ENCODE assay signal across 8 cellular contexts in genomic region chr17:76558210-76559095, GRCh38. TPM values are rescaled to one million over a fixed set of nuclear protein-coding genes. Genes with fewer than 3 reads are reported as not detected.
DNase-seq lines count a peak whose midpoint lies in the region; ATAC-seq and TF ChIP-seq lines count a peak whose summit lies in the region.

No MANE protein-coding gene starts in this region.

- peak overlapping the region; percentile 98 to 100 (median 99) for H3K27ac Mint-ChIP-seq in CD4-positive, CD25-positive, alpha-beta regulatory T cell

- in situ Hi-C loops in HAP-1 (cut with MboI; ENCODE audit: low sequenced_read_pairs), result no loop called here

- peaks cover 55% of the 10 kb centered on the region for H3K4me1 ChIP-seq in CD4-positive, CD25-positive, alpha-beta regulatory T cell (ENCODE audit: control insufficient read depth, insufficient read depth, low read length, poor library complexity, severe bottlenecking)
- H3K4me1 ChIP-seq in HAP-1, result peaks cover 37% of the 10 kb centered on the region
- peaks cover 8% of the 10 kb centered on the region in 2 donors for H3K4me1 ChIP-seq in neuronal stem cell (ENCODE audit: control insufficient read depth in 2 of 2, insufficient read depth in 1 of 2, low read depth in 1 of 2, low read length in 2 of 2)

- H3K4ac ChIP-seq in neuronal stem cell (ENCODE audit: low read length), result peak overlapping the region; percentile 38

- no peak overlapping the region for H3K14ac ChIP-seq in neuronal stem cell (ENCODE audit: low read length)

- H3K9me3 Mint-ChIP-seq in CD4-positive, CD25-positive, alpha-beta regulatory T cell, result peaks cover 0 to 2% (median 0%) of the 10 kb centered on the region in 7 donors

- peak overlapping the region; percentile 96 for H3K9ac ChIP-seq in SU-DHL-6 (ENCODE audit: low read length)
- peak overlapping the region; percentile 97 for H3K9ac ChIP-seq in neuronal stem cell (ENCODE audit: low read depth, low read length, poor library complexity)

- peaks cover 5% of the 10 kb centered on the region for H3K79me1 ChIP-seq in neuronal stem cell (ENCODE audit: low read depth, low read length)

- WGBS in neuronal stem cell (ENCODE audit: extremely low coverage in 2 of 2, insufficient read length in 2 of 2, insufficient replicate concordance in 1 of 2), 2 donors, result no CpG with 5 or more reads among the region's 14 CpGs

- H3K4me1 Mint-ChIP-seq in CD4-positive, CD25-positive, alpha-beta regulatory T cell, result peaks cover 23 to 73% (median 46%) of the 10 kb centered on the region in 4 donors

- H2BK5ac ChIP-seq in neuronal stem cell (ENCODE audit: low read length), result no peak overlapping the region

- H2AK5ac ChIP-seq in neuronal stem cell (ENCODE audit: low read depth, low read length), result peak overlapping the region; percentile 71

- peaks cover 15% of the 10 kb centered on the region for H3K36me3 Mint-ChIP-seq in CD4-positive, CD25-positive, alpha-beta regulatory T cell

- no peak overlapping the region for H3K23ac ChIP-seq in neuronal stem cell (ENCODE audit: low read depth, low read length, poor library complexity)

- peak overlapping the region; percentile 75 for H2BK12ac ChIP-seq in neuronal stem cell (ENCODE audit: low read length)

- H3K9me2 ChIP-seq in SU-DHL-6 (replicated peaks; ENCODE audit: insufficient read depth, low read length), result no peaks in the 10 kb centered on the region

- H3K4me2 ChIP-seq in SU-DHL-6 (ENCODE audit: low read depth, low read length, poor library complexity, severe bottlenecking), result peak overlapping the region; percentile 71
- peak overlapping the region; percentile 89 for H3K4me2 ChIP-seq in neuronal stem cell (ENCODE audit: insufficient read depth, low read length, poor library complexity, severe bottlenecking)

- H3F3A ChIP-seq in SU-DHL-6 (ENCODE audit: insufficient read depth), result peaks cover 36% of the 10 kb centered on the region

- H3K9me3 ChIP-seq in CD4-positive, CD25-positive, alpha-beta regulatory T cell (ENCODE audit: control insufficient read depth in 2 of 2, low read length in 2 of 2), result no peaks in the 10 kb centered on the region
- no peaks in the 10 kb centered on the region; the same call in 1 of the 2 replicates for H3K9me3 ChIP-seq in HAP-1
- no peaks in the 10 kb centered on the region for H3K9me3 ChIP-seq in SU-DHL-6 (ENCODE audit: insufficient read depth, low read length)
- H3K9me3 ChIP-seq in neuronal stem cell (replicated peaks in 1 of 2; ENCODE audit: control insufficient read depth in 2 of 2, insufficient read depth in 1 of 2, low read depth in 1 of 2, low read length in 2 of 2), result no peaks in the 10 kb centered on the region

- peak overlapping the region; percentile 80 for H3K18ac ChIP-seq in neuronal stem cell (ENCODE audit: low read length)

- peak overlapping the region; percentile 97 to 98 (median 98) for H3K4me3 Mint-ChIP-seq in CD4-positive, CD25-positive, alpha-beta regulatory T cell

- DNase-seq in CD4-positive, CD25-positive, alpha-beta regulatory T cell, result peak in 1 of 3 donors; percentile 51
- DNase-seq in HAP-1 (ENCODE audit: low spot score in 2 of 2) (no peak), fibroblast of mammary gland (ENCODE audit: low read depth) (no peak), neuronal stem cell (ENCODE audit: low spot score) (no peak), SHP77 (lab: John Stamatoyannopoulos, UW) (no peak)
- no peak for DNase-seq in stimulated activated naive CD4-positive, alpha-beta T cell treated with Interleukin-2 at 50 U/mL for 16 hours (lab: John Stamatoyannopoulos, UW)

- H4K8ac ChIP-seq in neuronal stem cell (ENCODE audit: low read depth, low read length), result no peak overlapping the region

- H3K27ac ChIP-seq in CD4-positive, CD25-positive, alpha-beta regulatory T cell (ENCODE audit: insufficient read depth, low read length, poor library complexity, severe bottlenecking), result peak overlapping the region; percentile 95
- H3K27ac ChIP-seq in SU-DHL-6 (ENCODE audit: low read depth, low read length) (peak overlapping the region; percentile 80), neuronal stem cell (replicated peaks; ENCODE audit: low read length) (no peak overlapping the region)

- H2BK15ac ChIP-seq in neuronal stem cell (ENCODE audit: low read length), result no peak overlapping the region

- no peaks in the 10 kb centered on the region for H3K27me3 Mint-ChIP-seq in CD4-positive, CD25-positive, alpha-beta regulatory T cell

- no peaks in the 10 kb centered on the region for H3K27me3 ChIP-seq in CD4-positive, CD25-positive, alpha-beta regulatory T cell (ENCODE audit: control insufficient read depth, insufficient read depth, low read length)
- H3K27me3 ChIP-seq in HAP-1 (ENCODE audit: low read depth), result no peaks in the 10 kb centered on the region
- H3K27me3 ChIP-seq in SU-DHL-6 (ENCODE audit: low read length), result no peaks in the 10 kb centered on the region
- no peaks in the 10 kb centered on the region for H3K27me3 ChIP-seq in neuronal stem cell (ENCODE audit: control insufficient read depth in 3 of 3, insufficient read depth in 3 of 3, low read depth in 1 of 3, low read length in 3 of 3)

- H3K36me3 ChIP-seq in CD4-positive, CD25-positive, alpha-beta regulatory T cell (ENCODE audit: control insufficient read depth, insufficient read depth, low read length), result peaks cover 18% of the 10 kb centered on the region
- H3K36me3 ChIP-seq in HAP-1 (replicated peaks), result peaks cover 59% of the 10 kb centered on the region
- peaks cover 27% of the 10 kb centered on the region for H3K36me3 ChIP-seq in SU-DHL-6 (ENCODE audit: low read length)
- H3K36me3 ChIP-seq in neuronal stem cell (replicated peaks in 1 of 2; ENCODE audit: control insufficient read depth in 2 of 2, insufficient read depth in 2 of 2, low read length in 2 of 2), result peaks cover 17 to 46% of the 10 kb centered on the region in 2 donors

- H2BK120ac ChIP-seq in neuronal stem cell (ENCODE audit: low read depth, low read length), result no peak overlapping the region

- no peak for ATAC-seq in CD4-positive, CD25-positive, alpha-beta regulatory T cell (ENCODE audit: low read depth in 2 of 2)
- no peak for ATAC-seq in HG03045 (IDR thresholded peaks at IDR 0.05; ENCODE audit: unreplicated experiment)

- H2AFZ ChIP-seq in SU-DHL-6 (ENCODE audit: low read depth, low read length, severe bottlenecking) (no peak overlapping the region), neuronal stem cell (ENCODE audit: low read length) (peak overlapping the region; percentile 92)

- peaks cover 50% of the 10 kb centered on the region for H3K79me2 ChIP-seq in SU-DHL-6 (ENCODE audit: insufficient read depth, low read length)

- TF ChIP-seq CTCF in SU-DHL-6 (IDR thresholded peaks at IDR 0.05; ENCODE audit: insufficient read depth, low read length, poor library complexity, severe bottlenecking), result peak; percentile 75
- peak; percentile 47 for TF ChIP-seq CTCF in fibroblast of mammary gland (conservative IDR thresholded peaks at IDR 0.05; ENCODE audit: control insufficient read depth, insufficient read depth, low read depth, low read length)

- no peak overlapping the region for H4K91ac ChIP-seq in neuronal stem cell (ENCODE audit: low read depth, low read length, poor library complexity)

- peaks cover 17% of the 10 kb centered on the region for H4K20me1 ChIP-seq in SU-DHL-6 (ENCODE audit: low read depth, low read length)

- peak overlapping the region; percentile 82 for H3K4me3 ChIP-seq in CD4-positive, CD25-positive, alpha-beta regulatory T cell (ENCODE audit: low read depth, low read length)
- peak overlapping the region; percentile 89 for H3K4me3 ChIP-seq in HAP-1
- peak overlapping the region; percentile 76 for H3K4me3 ChIP-seq in SU-DHL-6 (ENCODE audit: insufficient read depth, low read length, poor library complexity, severe bottlenecking)
- H3K4me3 ChIP-seq in fibroblast of mammary gland (ENCODE audit: control insufficient read depth, low read depth, low read length), result peak overlapping the region; percentile 86
- peak overlapping the region; percentile 76 to 90 for H3K4me3 ChIP-seq in neuronal stem cell (ENCODE audit: low read length in 2 of 2)

RNA-seq across cellular contexts. Expression of gene PRCD, which starts 18.6 kb away (rescaled TPM):
- not detected for total RNA-seq in CD4-positive, CD25-positive, alpha-beta regulatory T cell
- under 1 TPM in 1 of 4 donors, not detected in 3; 0.52 TPM for polyA plus RNA-seq in CD4-positive, CD25-positive, alpha-beta regulatory T cell
- 1.4 TPM for polyA plus RNA-seq in neuronal stem cell (2013, experiment 1 of 2)
- polyA plus RNA-seq in neuronal stem cell (2013, experiment 2 of 2), result 1.2 TPM

RNA-seq across cellular contexts. Expression of gene CYGB, which starts 20.9 kb away (rescaled TPM):
- not detected for total RNA-seq in CD4-positive, CD25-positive, alpha-beta regulatory T cell
- not detected for polyA plus RNA-seq in CD4-positive, CD25-positive, alpha-beta regulatory T cell
- polyA plus RNA-seq in neuronal stem cell (2013, experiment 1 of 2), result 0.98 TPM
- 0.96 TPM for polyA plus RNA-seq in neuronal stem cell (2013, experiment 2 of 2)

RNA-seq across cellular contexts. Expression of gene ST6GALNAC2, which starts 27.2 kb away (rescaled TPM):
- total RNA-seq in CD4-positive, CD25-positive, alpha-beta regulatory T cell, result 0.39 TPM
- polyA plus RNA-seq in CD4-positive, CD25-positive, alpha-beta regulatory T cell, result under 1 TPM in 2 of 4 donors, not detected in 2; 0.08 to 0.13 TPM
- polyA plus RNA-seq in neuronal stem cell (2013, experiment 1 of 2), result 0.35 TPM
- polyA plus RNA-seq in neuronal stem cell (2013, experiment 2 of 2), result 0.50 TPM

RNA-seq across cellular contexts. Expression of gene RHBDF2, which starts 57.2 kb away (rescaled TPM):
- total RNA-seq in CD4-positive, CD25-positive, alpha-beta regulatory T cell, result 23.8 TPM
- 1 to 10 TPM; 2.5 to 4.5 (median 3.5) TPM for polyA plus RNA-seq in CD4-positive, CD25-positive, alpha-beta regulatory T cell
- polyA plus RNA-seq in neuronal stem cell (2013, experiment 1 of 2), result 2.4 TPM
- 2.3 TPM for polyA plus RNA-seq in neuronal stem cell (2013, experiment 2 of 2)
